ENCODE assay signal across 1 cellular context in the genomic region with DNA sequence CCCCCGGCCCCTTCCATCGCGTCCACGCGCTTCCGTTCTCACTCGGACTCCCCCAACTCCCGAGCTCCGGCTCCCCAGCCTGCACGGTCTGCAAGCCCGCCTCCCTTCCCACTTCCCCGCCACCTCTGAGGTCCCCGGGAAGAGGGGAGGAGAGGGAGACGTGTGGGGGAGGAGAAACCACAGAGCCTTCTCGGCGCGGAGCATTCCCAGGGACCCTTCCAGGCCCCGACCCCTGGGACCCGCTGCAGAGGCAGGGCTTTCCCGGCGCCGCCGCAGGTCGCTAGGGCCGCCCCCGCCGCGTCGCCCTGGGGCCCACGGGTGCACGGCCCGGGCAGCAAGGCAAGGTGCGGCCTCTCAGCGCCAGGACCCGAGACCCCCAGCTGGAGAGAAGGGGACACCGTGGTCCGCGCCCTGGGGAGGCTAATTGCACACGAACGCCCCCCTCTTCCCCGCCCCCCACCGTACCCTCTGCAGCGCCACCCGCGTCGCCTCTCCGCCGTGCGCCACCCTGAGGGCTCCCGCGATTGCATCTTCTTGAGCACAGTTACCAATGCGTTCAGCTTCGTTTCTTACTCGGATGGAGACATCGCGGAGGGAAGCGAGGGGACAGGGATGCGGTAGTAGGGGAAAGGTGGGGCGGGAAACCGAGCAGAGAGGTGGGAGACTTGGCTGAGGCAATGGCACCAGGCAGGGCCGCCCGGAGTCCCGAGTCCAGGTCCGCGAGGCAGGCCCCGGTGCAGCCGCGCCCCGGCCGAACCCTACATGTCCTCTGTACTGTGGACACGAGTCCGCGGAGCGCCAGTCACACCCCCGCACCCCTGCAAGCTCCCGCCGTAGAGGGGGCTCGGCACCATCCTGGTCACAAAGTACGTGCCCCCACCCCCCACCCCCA.
A peak's percentile ranks its signal among the peaks of the same experiment; 100 is the strongest.
TF ChIP-seq lines count a peak whose summit lies in the region.

No MANE protein-coding gene starts in this region.

TF ChIP-seq in K562, 482 proteins besides CTCF, POLR2A, EP300 and RAD21 (continues in another document):
- peak; percentile 59 for TF ChIP-seq GATA2 (CRISPR knock-in tag; IDR thresholded peaks at IDR 0.05)
- TF ChIP-seq MTA3 (IDR thresholded peaks at IDR 0.05; ENCODE audit: borderline replicate concordance): 0 out of 2 replicates have a peak, but pooled peaks have one; percentile 49
- peak; percentile 63; the same call in 1 of the 2 replicates for TF ChIP-seq FOXP1 (CRISPR knock-in tag; IDR thresholded peaks at IDR 0.05)
- peak; percentile 15 for TF ChIP-seq ZFP36 (IDR thresholded peaks at IDR 0.05; ENCODE audit: low read depth, low read length, partially characterized antibody)
- no peak for TF ChIP-seq POLR2H (tag; IDR thresholded peaks at IDR 0.05; ENCODE audit: low read depth)
- TF ChIP-seq ZNF586 (CRISPR knock-in tag; conservative IDR thresholded peaks at IDR 0.05): no peak
- peak; percentile 62 for TF ChIP-seq EGR1 (conservative IDR thresholded peaks at IDR 0.05)
- peak; percentile 26; a peak in 1 of 4 replicates for TF ChIP-seq MAZ (CRISPR knock-in tag; conservative IDR thresholded peaks at IDR 0.05 in 1 of 2, IDR thresholded peaks at IDR 0.05 in 1 of 2)
- peak; percentile 41 for TF ChIP-seq HMGN3 (IDR thresholded peaks at IDR 0.05; ENCODE audit: borderline replicate concordance, extremely low read depth, insufficient read length, low read depth, low read length)
- peak; percentile 61; the same call in 1 of the 2 replicates for TF ChIP-seq CEBPG (CRISPR knock-in tag; IDR thresholded peaks at IDR 0.05)
- TF ChIP-seq CEBPG (tag; conservative IDR thresholded peaks at IDR 0.05 in 1 of 2, IDR thresholded peaks at IDR 0.05 in 1 of 2): no peak
- TF ChIP-seq EP400 (IDR thresholded peaks at IDR 0.05): peak; percentile 47
- TF ChIP-seq, protein P1, sequence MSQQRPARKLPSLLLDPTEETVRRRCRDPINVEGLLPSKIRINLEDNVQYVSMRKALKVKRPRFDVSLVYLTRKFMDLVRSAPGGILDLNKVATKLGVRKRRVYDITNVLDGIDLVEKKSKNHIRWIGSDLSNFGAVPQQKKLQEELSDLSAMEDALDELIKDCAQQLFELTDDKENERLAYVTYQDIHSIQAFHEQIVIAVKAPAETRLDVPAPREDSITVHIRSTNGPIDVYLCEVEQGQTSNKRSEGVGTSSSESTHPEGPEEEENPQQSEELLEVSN (IDR thresholded peaks at IDR 0.05; ENCODE audit: borderline replicate concordance in 1 of 2, extremely low read depth in 1 of 2, insufficient read depth in 1 of 2, insufficient read length in 1 of 2, low read depth in 1 of 2, low read length in 1 of 2, poor library complexity in 1 of 2, severe bottlenecking in 1 of 2): peak; percentile 8 to 13
- peak; percentile 26; the same call in 1 of the 2 replicates for TF ChIP-seq MYC (IDR thresholded peaks at IDR 0.05; ENCODE audit: low read depth, low read length)
- no peak for TF ChIP-seq MYC (CRISPR knock-in tag; IDR thresholded peaks at IDR 0.05; ENCODE audit: borderline replicate concordance, low read depth)
- TF ChIP-seq PYGO2 (tag; IDR thresholded peaks at IDR 0.05): no peak
- peak; percentile 35; the same call in 1 of the 2 replicates for TF ChIP-seq BRD4 (IDR thresholded peaks at IDR 0.05)
- TF ChIP-seq CREM (IDR thresholded peaks at IDR 0.05; ENCODE audit: low read depth): peak; percentile 75
- no peak for TF ChIP-seq SRSF3 (IDR thresholded peaks at IDR 0.05; ENCODE audit: insufficient read depth, low read length)
- TF ChIP-seq TEAD4 (IDR thresholded peaks at IDR 0.05; ENCODE audit: low read length): 0 out of 2 replicates have a peak, but pooled peaks have one; percentile 7
- TF ChIP-seq TEAD4 (CRISPR knock-in tag; IDR thresholded peaks at IDR 0.05; ENCODE audit: borderline replicate concordance): no peak
- no peak for TF ChIP-seq GTF2A2 (tag; IDR thresholded peaks at IDR 0.05)
- no peak for TF ChIP-seq ZC3H11A (IDR thresholded peaks at IDR 0.05; ENCODE audit: low read depth, low read length)
- TF ChIP-seq ATF1 (CRISPR knock-in tag; IDR thresholded peaks at IDR 0.05): 0 out of 2 replicates have a peak, but pooled peaks have one; percentile 18
- TF ChIP-seq ATF1 (tag; IDR thresholded peaks at IDR 0.05): 0 out of 2 replicates have a peak, but pooled peaks have one; percentile 24
- TF ChIP-seq RCOR1 (IDR thresholded peaks at IDR 0.05; ENCODE audit: borderline replicate concordance in 1 of 2, low read depth in 2 of 2, low read length in 2 of 2): 0 out of 4 replicates have a peak, but pooled peaks of 1 of the 2 experiments have one; percentile 40
- 0 out of 2 replicates have a peak, but pooled peaks have one; percentile 5 for TF ChIP-seq ESRRA (IDR thresholded peaks at IDR 0.05; ENCODE audit: borderline replicate concordance, low read depth)
- TF ChIP-seq PHF8 (IDR thresholded peaks at IDR 0.05; ENCODE audit: borderline replicate concordance, low read length): peak; percentile 10; the same call in 1 of the 2 replicates
- TF ChIP-seq, protein P2, sequence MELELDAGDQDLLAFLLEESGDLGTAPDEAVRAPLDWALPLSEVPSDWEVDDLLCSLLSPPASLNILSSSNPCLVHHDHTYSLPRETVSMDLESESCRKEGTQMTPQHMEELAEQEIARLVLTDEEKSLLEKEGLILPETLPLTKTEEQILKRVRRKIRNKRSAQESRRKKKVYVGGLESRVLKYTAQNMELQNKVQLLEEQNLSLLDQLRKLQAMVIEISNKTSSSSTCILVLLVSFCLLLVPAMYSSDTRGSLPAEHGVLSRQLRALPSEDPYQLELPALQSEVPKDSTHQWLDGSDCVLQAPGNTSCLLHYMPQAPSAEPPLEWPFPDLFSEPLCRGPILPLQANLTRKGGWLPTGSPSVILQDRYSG (tag; conservative IDR thresholded peaks at IDR 0.05; ENCODE audit: low read depth): no peak
- peak; percentile 67 for TF ChIP-seq POLR2G (IDR thresholded peaks at IDR 0.05; ENCODE audit: low read depth, low read length)
- TF ChIP-seq, protein P3, sequence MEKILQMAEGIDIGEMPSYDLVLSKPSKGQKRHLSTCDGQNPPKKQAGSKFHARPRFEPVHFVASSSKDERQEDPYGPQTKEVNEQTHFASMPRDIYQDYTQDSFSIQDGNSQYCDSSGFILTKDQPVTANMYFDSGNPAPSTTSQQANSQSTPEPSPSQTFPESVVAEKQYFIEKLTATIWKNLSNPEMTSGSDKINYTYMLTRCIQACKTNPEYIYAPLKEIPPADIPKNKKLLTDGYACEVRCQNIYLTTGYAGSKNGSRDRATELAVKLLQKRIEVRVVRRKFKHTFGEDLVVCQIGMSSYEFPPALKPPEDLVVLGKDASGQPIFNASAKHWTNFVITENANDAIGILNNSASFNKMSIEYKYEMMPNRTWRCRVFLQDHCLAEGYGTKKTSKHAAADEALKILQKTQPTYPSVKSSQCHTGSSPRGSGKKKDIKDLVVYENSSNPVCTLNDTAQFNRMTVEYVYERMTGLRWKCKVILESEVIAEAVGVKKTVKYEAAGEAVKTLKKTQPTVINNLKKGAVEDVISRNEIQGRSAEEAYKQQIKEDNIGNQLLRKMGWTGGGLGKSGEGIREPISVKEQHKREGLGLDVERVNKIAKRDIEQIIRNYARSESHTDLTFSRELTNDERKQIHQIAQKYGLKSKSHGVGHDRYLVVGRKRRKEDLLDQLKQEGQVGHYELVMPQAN (IDR thresholded peaks at IDR 0.05; ENCODE audit: borderline replicate concordance): 0 out of 2 replicates have a peak, but pooled peaks have one; percentile 4
- TF ChIP-seq CHD1 (IDR thresholded peaks at IDR 0.05; ENCODE audit: low read length): peak; percentile 57
- TF ChIP-seq, protein P4, sequence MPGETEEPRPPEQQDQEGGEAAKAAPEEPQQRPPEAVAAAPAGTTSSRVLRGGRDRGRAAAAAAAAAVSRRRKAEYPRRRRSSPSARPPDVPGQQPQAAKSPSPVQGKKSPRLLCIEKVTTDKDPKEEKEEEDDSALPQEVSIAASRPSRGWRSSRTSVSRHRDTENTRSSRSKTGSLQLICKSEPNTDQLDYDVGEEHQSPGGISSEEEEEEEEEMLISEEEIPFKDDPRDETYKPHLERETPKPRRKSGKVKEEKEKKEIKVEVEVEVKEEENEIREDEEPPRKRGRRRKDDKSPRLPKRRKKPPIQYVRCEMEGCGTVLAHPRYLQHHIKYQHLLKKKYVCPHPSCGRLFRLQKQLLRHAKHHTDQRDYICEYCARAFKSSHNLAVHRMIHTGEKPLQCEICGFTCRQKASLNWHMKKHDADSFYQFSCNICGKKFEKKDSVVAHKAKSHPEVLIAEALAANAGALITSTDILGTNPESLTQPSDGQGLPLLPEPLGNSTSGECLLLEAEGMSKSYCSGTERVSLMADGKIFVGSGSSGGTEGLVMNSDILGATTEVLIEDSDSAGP (CRISPR knock-in tag; IDR thresholded peaks at IDR 0.05): peak; percentile 17; the same call in 1 of the 2 replicates
- TF ChIP-seq, protein P5, sequence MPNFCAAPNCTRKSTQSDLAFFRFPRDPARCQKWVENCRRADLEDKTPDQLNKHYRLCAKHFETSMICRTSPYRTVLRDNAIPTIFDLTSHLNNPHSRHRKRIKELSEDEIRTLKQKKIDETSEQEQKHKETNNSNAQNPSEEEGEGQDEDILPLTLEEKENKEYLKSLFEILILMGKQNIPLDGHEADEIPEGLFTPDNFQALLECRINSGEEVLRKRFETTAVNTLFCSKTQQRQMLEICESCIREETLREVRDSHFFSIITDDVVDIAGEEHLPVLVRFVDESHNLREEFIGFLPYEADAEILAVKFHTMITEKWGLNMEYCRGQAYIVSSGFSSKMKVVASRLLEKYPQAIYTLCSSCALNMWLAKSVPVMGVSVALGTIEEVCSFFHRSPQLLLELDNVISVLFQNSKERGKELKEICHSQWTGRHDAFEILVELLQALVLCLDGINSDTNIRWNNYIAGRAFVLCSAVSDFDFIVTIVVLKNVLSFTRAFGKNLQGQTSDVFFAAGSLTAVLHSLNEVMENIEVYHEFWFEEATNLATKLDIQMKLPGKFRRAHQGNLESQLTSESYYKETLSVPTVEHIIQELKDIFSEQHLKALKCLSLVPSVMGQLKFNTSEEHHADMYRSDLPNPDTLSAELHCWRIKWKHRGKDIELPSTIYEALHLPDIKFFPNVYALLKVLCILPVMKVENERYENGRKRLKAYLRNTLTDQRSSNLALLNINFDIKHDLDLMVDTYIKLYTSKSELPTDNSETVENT (CRISPR knock-in tag; IDR thresholded peaks at IDR 0.05): 0 out of 2 replicates have a peak, but pooled peaks have one; percentile 24
- no peak for TF ChIP-seq SPI1 (IDR thresholded peaks at IDR 0.05; ENCODE audit: borderline replicate concordance, low read depth, low read length)
- peak; percentile 34; the same call in 1 of the 2 replicates for TF ChIP-seq GABPB1 (CRISPR knock-in tag; IDR thresholded peaks at IDR 0.05)
- TF ChIP-seq, protein P6, sequence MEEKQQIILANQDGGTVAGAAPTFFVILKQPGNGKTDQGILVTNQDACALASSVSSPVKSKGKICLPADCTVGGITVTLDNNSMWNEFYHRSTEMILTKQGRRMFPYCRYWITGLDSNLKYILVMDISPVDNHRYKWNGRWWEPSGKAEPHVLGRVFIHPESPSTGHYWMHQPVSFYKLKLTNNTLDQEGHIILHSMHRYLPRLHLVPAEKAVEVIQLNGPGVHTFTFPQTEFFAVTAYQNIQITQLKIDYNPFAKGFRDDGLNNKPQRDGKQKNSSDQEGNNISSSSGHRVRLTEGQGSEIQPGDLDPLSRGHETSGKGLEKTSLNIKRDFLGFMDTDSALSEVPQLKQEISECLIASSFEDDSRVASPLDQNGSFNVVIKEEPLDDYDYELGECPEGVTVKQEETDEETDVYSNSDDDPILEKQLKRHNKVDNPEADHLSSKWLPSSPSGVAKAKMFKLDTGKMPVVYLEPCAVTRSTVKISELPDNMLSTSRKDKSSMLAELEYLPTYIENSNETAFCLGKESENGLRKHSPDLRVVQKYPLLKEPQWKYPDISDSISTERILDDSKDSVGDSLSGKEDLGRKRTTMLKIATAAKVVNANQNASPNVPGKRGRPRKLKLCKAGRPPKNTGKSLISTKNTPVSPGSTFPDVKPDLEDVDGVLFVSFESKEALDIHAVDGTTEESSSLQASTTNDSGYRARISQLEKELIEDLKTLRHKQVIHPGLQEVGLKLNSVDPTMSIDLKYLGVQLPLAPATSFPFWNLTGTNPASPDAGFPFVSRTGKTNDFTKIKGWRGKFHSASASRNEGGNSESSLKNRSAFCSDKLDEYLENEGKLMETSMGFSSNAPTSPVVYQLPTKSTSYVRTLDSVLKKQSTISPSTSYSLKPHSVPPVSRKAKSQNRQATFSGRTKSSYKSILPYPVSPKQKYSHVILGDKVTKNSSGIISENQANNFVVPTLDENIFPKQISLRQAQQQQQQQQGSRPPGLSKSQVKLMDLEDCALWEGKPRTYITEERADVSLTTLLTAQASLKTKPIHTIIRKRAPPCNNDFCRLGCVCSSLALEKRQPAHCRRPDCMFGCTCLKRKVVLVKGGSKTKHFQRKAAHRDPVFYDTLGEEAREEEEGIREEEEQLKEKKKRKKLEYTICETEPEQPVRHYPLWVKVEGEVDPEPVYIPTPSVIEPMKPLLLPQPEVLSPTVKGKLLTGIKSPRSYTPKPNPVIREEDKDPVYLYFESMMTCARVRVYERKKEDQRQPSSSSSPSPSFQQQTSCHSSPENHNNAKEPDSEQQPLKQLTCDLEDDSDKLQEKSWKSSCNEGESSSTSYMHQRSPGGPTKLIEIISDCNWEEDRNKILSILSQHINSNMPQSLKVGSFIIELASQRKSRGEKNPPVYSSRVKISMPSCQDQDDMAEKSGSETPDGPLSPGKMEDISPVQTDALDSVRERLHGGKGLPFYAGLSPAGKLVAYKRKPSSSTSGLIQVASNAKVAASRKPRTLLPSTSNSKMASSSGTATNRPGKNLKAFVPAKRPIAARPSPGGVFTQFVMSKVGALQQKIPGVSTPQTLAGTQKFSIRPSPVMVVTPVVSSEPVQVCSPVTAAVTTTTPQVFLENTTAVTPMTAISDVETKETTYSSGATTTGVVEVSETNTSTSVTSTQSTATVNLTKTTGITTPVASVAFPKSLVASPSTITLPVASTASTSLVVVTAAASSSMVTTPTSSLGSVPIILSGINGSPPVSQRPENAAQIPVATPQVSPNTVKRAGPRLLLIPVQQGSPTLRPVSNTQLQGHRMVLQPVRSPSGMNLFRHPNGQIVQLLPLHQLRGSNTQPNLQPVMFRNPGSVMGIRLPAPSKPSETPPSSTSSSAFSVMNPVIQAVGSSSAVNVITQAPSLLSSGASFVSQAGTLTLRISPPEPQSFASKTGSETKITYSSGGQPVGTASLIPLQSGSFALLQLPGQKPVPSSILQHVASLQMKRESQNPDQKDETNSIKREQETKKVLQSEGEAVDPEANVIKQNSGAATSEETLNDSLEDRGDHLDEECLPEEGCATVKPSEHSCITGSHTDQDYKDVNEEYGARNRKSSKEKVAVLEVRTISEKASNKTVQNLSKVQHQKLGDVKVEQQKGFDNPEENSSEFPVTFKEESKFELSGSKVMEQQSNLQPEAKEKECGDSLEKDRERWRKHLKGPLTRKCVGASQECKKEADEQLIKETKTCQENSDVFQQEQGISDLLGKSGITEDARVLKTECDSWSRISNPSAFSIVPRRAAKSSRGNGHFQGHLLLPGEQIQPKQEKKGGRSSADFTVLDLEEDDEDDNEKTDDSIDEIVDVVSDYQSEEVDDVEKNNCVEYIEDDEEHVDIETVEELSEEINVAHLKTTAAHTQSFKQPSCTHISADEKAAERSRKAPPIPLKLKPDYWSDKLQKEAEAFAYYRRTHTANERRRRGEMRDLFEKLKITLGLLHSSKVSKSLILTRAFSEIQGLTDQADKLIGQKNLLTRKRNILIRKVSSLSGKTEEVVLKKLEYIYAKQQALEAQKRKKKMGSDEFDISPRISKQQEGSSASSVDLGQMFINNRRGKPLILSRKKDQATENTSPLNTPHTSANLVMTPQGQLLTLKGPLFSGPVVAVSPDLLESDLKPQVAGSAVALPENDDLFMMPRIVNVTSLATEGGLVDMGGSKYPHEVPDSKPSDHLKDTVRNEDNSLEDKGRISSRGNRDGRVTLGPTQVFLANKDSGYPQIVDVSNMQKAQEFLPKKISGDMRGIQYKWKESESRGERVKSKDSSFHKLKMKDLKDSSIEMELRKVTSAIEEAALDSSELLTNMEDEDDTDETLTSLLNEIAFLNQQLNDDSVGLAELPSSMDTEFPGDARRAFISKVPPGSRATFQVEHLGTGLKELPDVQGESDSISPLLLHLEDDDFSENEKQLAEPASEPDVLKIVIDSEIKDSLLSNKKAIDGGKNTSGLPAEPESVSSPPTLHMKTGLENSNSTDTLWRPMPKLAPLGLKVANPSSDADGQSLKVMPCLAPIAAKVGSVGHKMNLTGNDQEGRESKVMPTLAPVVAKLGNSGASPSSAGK (IDR thresholded peaks at IDR 0.05): peak; percentile 70
